17 cellular contexts compared by ENCODE assay signal in the genomic region with DNA sequence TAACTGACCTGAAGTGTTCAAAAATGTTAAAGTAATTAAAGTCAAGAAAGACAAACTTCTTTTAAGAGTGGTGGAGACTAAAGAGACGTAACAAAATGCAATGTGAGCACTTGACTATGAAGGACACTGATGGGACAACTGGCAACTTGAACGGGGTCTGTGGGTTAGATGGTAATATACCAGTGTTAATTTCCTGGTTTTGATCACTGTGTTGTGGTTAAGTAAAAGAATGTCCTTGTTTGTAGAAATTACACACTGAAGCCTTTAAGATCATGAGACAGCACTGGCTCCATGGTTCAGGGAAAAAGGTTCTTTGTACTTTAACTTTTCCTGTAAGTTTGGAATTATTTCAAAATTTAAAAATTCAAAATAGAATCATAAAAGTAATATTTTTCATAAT.
"Had no signal": no experiment of that assay in that cellular context is flagged by ENCODE, and none has a peak within 500 bp of the region (broad histone marks: within the 10 kb centered on the region; RNA-seq: fewer than 3 reads in every experiment).

No MANE protein-coding gene starts in this region.

- DNase-seq: activated CD4-positive, alpha-beta T cell treated with anti-CD3 and anti-CD28 coated beads for 1 hour; activated naive CD4-positive, alpha-beta T cell treated with Interleukin-2 at 50 U/mL for 16 hours; aorta; erythroblast; hypothalamus; stimulated activated CD4-positive, alpha-beta T cell treated with anti-CD3 and anti-CD28 coated beads, Interleukin-2, amount 100 ng/mL, for 24 hours; stimulated activated naive CD8-positive, alpha-beta T cell treated with anti-CD3 and anti-CD28 coated beads, Interleukin-15, amount 100 ng/mL, for 72 hours; T-helper 1 cell; T1000; transverse colon had no signal

- H3K27ac Mint-ChIP-seq: activated T-helper 2 cell treated with anti-CD3 and anti-CD28 coated beads, Interferon-gamma antibody, Interleukin-2, Interleukin-4, amounts not matched to agents 10 μg/mL and 5 μg/mL and 100 μg/mL, durations not matched to agents 14 hours and 24 hours and 36 hours; mesothelial cell of epicardium; progenitor cell of endocrine pancreas had no signal

- H3K27me3 Mint-ChIP-seq: progenitor cell of endocrine pancreas; stimulated activated naive CD8-positive, alpha-beta T cell treated with anti-CD3 and anti-CD28 coated beads, Interleukin-15, amount 100 ng/mL, for 72 hours had no signal

- ATAC-seq: left lobe of liver; stimulated activated naive CD8-positive, alpha-beta T cell treated with anti-CD3 and anti-CD28 coated beads, Interleukin-15, amount 100 ng/mL, for 72 hours had no signal

- H3K9me3 Mint-ChIP-seq: activated T-helper 2 cell treated with anti-CD3 and anti-CD28 coated beads, Interferon-gamma antibody, Interleukin-2, Interleukin-4, amounts not matched to agents 10 μg/mL and 5 μg/mL and 100 μg/mL, durations not matched to agents 14 hours and 24 hours and 36 hours; mesothelial cell of epicardium; stimulated activated naive CD8-positive, alpha-beta T cell treated with anti-CD3 and anti-CD28 coated beads, Interleukin-15, amount 100 ng/mL, for 72 hours had no signal

- H3K4me3 Mint-ChIP-seq: mesothelial cell of epicardium; stimulated activated naive CD8-positive, alpha-beta T cell treated with anti-CD3 and anti-CD28 coated beads, Interleukin-15, amount 100 ng/mL, for 72 hours had no signal

- H3K4me1 Mint-ChIP-seq: mesothelial cell of epicardium had no signal

- H3K9me3 ChIP-seq: right atrium auricular region, suprapubic skin, transverse colon, vagina had no signal
